10 cellular contexts compared by ENCODE assay signal in the genomic region with DNA sequence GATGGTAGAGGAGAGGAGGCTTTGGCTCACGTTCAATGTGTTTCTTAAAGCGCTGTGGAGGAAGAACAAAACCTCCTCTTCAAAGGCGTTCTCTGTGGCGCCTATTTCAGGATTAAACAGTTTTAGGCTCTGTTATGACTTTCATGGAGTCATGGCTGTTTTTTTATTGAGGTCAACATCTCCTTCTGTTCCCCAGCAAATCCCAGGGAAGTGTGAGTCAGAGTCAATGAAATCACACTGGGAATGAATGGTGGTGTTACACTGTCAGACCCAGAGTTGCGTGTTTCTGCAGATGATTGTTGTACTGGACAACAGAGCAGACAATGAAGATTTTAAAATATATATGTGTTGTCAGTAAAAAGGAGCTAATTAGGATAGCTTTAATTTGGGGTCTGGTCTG.
DNase-seq lines count a peak whose midpoint lies in the region; ATAC-seq and TF ChIP-seq lines count a peak whose summit lies in the region.
"Had no signal": no experiment of that assay in that cellular context is flagged by ENCODE, and none has a peak within 500 bp of the region (broad histone marks: within the 10 kb centered on the region; RNA-seq: fewer than 3 reads in every experiment).

No MANE protein-coding gene starts in this region.

- H3K36me3 Mint-ChIP-seq in activated CD4-positive, alpha-beta T cell treated with anti-CD3 and anti-CD28 coated beads, Interleukin-2, amount 10 ng/mL, durations not matched to agents 7 days and 5 days (ENCODE audit: low read depth), result no peaks in the 10 kb centered on the region

- no peak overlapping the region for H3K4me3 Mint-ChIP-seq in activated CD4-positive, alpha-beta T cell treated with anti-CD3 and anti-CD28 coated beads, Interleukin-2, amount 10 ng/mL, durations not matched to agents 7 days and 5 days

- CTCF ChIA-PET in AG04449 (lab: Yijun Ruan, JAX), result no interaction called here
- CTCF ChIA-PET in activated CD4-positive, alpha-beta T cell treated with anti-CD3 and anti-CD28 coated beads, Interleukin-2, amount 10 ng/mL, durations not matched to agents 7 days and 5 days (lab: Charles Lee), result no interaction called here

- H3K4me1 ChIP-seq in mucosa of descending colon (ENCODE audit: low read depth), result no peaks in the 10 kb centered on the region

- TF ChIP-seq CTCF in AG04449 (IDR thresholded peaks at IDR 0.05; ENCODE audit: insufficient read depth, low read length, missing control alignments) (no peak), mucosa of descending colon (IDR thresholded peaks at IDR 0.05) (no peak)

- no peaks in the 10 kb centered on the region for H3K4me1 Mint-ChIP-seq in activated CD4-positive, alpha-beta T cell treated with anti-CD3 and anti-CD28 coated beads, Interleukin-2, amount 10 ng/mL, durations not matched to agents 7 days and 5 days

- peak; percentile 63 for DNase-seq in AG04449 (ENCODE audit: low read depth, low spot score)
- DNase-seq in NCI-H446 (lab: John Stamatoyannopoulos, UW), result peak; percentile 61 to 64
- DNase-seq in epithelial cell of prostate (ENCODE audit: low read depth, low spot score), result no peak
- no peak for DNase-seq in mucosa of descending colon
- DNase-seq in NCI-H1436 (lab: John Stamatoyannopoulos, UW), result no peak
- no peak for DNase-seq in activated CD4-positive, alpha-beta T cell treated with anti-CD3 and anti-CD28 coated beads, Interleukin-2, amount 10 ng/mL, durations not matched to agents 7 days and 5 days
- no peak for DNase-seq in activated CD4-positive, alpha-beta T cell treated with anti-CD3 and anti-CD28 coated beads, Interleukin-2, amount 50 U/mL, for 1 hour
- DNase-seq: RPMI8226 had no signal

- no peaks in the 10 kb centered on the region for H3K9me3 Mint-ChIP-seq in activated CD4-positive, alpha-beta T cell treated with anti-CD3 and anti-CD28 coated beads, Interleukin-2, amount 10 ng/mL, durations not matched to agents 7 days and 5 days

- peak overlapping the region; percentile 39 for H3K27ac ChIP-seq in epithelial cell of prostate
- H3K27ac ChIP-seq: C4-2B had no signal

- no peaks in the 10 kb centered on the region for H3K36me3 ChIP-seq in mucosa of descending colon (ENCODE audit: low read depth)

- intact Hi-C loops in mucosa of descending colon (cut with DNase I, micrococcal nuclease), result no loop called here

- H3K4me3 ChIP-seq in AG04449 (ENCODE audit: low read depth, low read length) (no peak overlapping the region), mucosa of descending colon (no peak overlapping the region)

- H3K27me3 Mint-ChIP-seq in activated CD4-positive, alpha-beta T cell treated with anti-CD3 and anti-CD28 coated beads, Interleukin-2, amount 10 ng/mL, durations not matched to agents 7 days and 5 days, result no peaks in the 10 kb centered on the region

- no peak overlapping the region for H3K27ac Mint-ChIP-seq in activated CD4-positive, alpha-beta T cell treated with anti-CD3 and anti-CD28 coated beads, Interleukin-2, amount 10 ng/mL, durations not matched to agents 7 days and 5 days

- POLR2A ChIA-PET in AG04449 (lab: Yijun Ruan, JAX), result no interaction called here
- POLR2A ChIA-PET in activated CD4-positive, alpha-beta T cell treated with anti-CD3 and anti-CD28 coated beads, Interleukin-2, amount 10 ng/mL, durations not matched to agents 7 days and 5 days (lab: Charles Lee), result no interaction called here

- ATAC-seq in mucosa of descending colon, result peak; percentile 49
- no peak for ATAC-seq in HG02970 (IDR thresholded peaks at IDR 0.05; ENCODE audit: low FRiP score, unreplicated experiment)

- H3K9me3 ChIP-seq in mucosa of descending colon, result no peaks in the 10 kb centered on the region

Comparison
In these comparisons a context has a peak if more than half of its experiments do, and no peak if none do; other contexts are left out.
1. DNase-seq: peak in AG04449 (single experiment) and NCI-H446 (2 of 2); none in epithelial cell of prostate (single experiment), mucosa of descending colon (0 of 3), NCI-H1436 (single experiment), activated CD4-positive, alpha-beta T cell treated with anti-CD3 and anti-CD28 coated beads, Interleukin-2, amount 10 ng/mL, durations not matched to agents 7 days and 5 days (single experiment) and activated CD4-positive, alpha-beta T cell treated with anti-CD3 and anti-CD28 coated beads, Interleukin-2, amount 50 U/mL, for 1 hour (single experiment).